ENCODE assay signal across 10 cellular contexts in the genomic region with DNA sequence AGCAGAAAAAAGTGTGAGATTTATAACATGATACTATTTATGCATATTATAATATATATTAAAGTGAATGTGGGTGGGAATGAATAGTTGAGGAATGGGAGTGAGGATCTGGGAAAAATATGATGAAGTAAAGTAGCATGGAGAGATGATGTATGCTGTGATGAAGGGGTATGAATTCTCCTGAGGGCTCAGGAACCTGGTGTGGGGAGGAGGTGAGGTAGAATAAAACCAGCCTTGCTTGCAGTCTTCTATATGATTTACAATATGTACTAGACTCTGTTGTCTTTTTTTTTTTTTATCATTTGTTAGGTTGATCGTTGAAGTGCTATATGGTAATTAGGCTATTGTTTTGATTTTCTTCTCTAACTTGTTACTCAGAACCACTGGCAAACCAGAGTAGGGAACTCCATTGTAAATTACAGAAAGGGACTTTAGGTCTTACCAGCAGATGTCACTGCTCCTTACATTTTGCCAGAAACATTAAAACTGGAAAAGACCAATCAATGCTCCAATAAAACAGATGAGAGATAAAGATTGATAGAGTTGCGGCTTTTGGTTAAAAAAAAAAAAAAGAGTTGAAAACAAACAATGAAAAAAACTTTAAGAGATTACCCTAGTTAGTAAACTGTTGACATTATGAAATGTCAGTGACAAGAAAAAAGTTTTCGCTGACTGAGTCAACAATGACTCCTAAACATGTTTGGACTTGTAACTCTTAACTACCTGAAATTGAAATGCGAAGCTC. TPM values are rescaled to one million over a fixed set of nuclear protein-coding genes. Genes with fewer than 3 reads are reported as not detected.
DNase-seq lines count a peak whose midpoint lies in the region; ATAC-seq and TF ChIP-seq lines count a peak whose summit lies in the region.
"Had no signal": no experiment of that assay in that cellular context is flagged by ENCODE, and none has a peak within 500 bp of the region (broad histone marks: within the 10 kb centered on the region; RNA-seq: fewer than 3 reads in every experiment).

No MANE protein-coding gene starts in this region.

- no peaks in the 10 kb centered on the region for H3K79me2 ChIP-seq in KMS-11 (ENCODE audit: insufficient read depth, low read depth)
- H3K79me2 ChIP-seq in hepatocyte = no peaks in the 10 kb centered on the region

- no peaks in the 10 kb centered on the region for H3K27me3 Mint-ChIP-seq in activated T-helper 17 cell treated with anti-CD3 and anti-CD28 coated beads, Interleukin-2, amount 50 U/mL, for 72 hours
- no peaks in the 10 kb centered on the region for H3K27me3 Mint-ChIP-seq in Calu3 (ENCODE audit: unreplicated experiment)

- H3K9ac ChIP-seq in KMS-11 = no peak overlapping the region

- H2AFZ ChIP-seq in KMS-11 (ENCODE audit: low read depth) (no peak overlapping the region), hepatocyte (no peak overlapping the region)

- H3K27ac Mint-ChIP-seq in activated T-helper 17 cell treated with anti-CD3 and anti-CD28 coated beads, Interleukin-2, amount 50 U/mL, for 72 hours = no peak overlapping the region
- H3K27ac Mint-ChIP-seq in Calu3 (ENCODE audit: unreplicated experiment) = no peak overlapping the region

- H3K4me2 ChIP-seq in KMS-11 = no peak overlapping the region
- H3K4me2 ChIP-seq in hepatocyte = peak overlapping the region; percentile 36

- DNase-seq in Daoy (ENCODE audit: low read depth) = peak; percentile 14
- DNase-seq in hepatocyte (ENCODE audit: low spot score) = peak; percentile 31
- DNase-seq in stromal cell of bone marrow (ENCODE audit: low read depth) = peak; percentile 27
- DNase-seq in Calu3 = no peak
- no peak for DNase-seq in NCI-H187 treated with DMSO at 0.1 percent for 48 hours (lab: John Stamatoyannopoulos, UW)

- H3K4me3 ChIP-seq in KMS-11 (IDR thresholded peaks at IDR 0.05; ENCODE audit: insufficient read depth, low read depth, low read length) = no peak overlapping the region
- H3K4me3 ChIP-seq in hepatocyte = no peak overlapping the region
- H3K4me3 ChIP-seq: SJSA1 had no signal

- H3K4me3 Mint-ChIP-seq in activated T-helper 17 cell treated with anti-CD3 and anti-CD28 coated beads, Interleukin-2, amount 50 U/mL, for 72 hours = no peak overlapping the region
- H3K4me3 Mint-ChIP-seq in Calu3 (ENCODE audit: low read depth, unreplicated experiment) = no peak overlapping the region

- H3K27ac ChIP-seq in KMS-11 = no peak overlapping the region
- H3K27ac ChIP-seq in hepatocyte = no peak overlapping the region
- H3K27ac ChIP-seq: neutrophil, SJSA1 had no signal

- H3K4me1 ChIP-seq in KMS-11 (ENCODE audit: low read depth, poor library complexity, severe bottlenecking) (peaks cover 9% of the 10 kb centered on the region), hepatocyte (ENCODE audit: insufficient read depth) (peaks cover 4% of the 10 kb centered on the region)

- TF ChIP-seq CTCF in KMS-11 (conservative IDR thresholded peaks at IDR 0.05; ENCODE audit: low read depth, low read length) = peak; percentile 53
- peak; percentile 67 for TF ChIP-seq CTCF in hepatocyte (IDR thresholded peaks at IDR 0.05; ENCODE audit: poor library complexity)
- no peak for TF ChIP-seq CTCF in Calu3 (IDR thresholded peaks at IDR 0.05; ENCODE audit: unreplicated experiment)

- peak; percentile 47 for ATAC-seq in activated T-helper 17 cell treated with anti-CD3 and anti-CD28 coated beads, Interleukin-2, amount 50 U/mL, for 72 hours (replicated peaks)
- ATAC-seq in HG02678 (IDR thresholded peaks at IDR 0.05; ENCODE audit: unreplicated experiment) = no peak

- H4K20me1 ChIP-seq in KMS-11 (ENCODE audit: insufficient read depth) (no peaks in the 10 kb centered on the region), hepatocyte (ENCODE audit: insufficient read depth, poor library complexity, severe bottlenecking) (no peaks in the 10 kb centered on the region)

- no peaks in the 10 kb centered on the region for H3K27me3 ChIP-seq in KMS-11 (ENCODE audit: insufficient read depth, low read depth)
- no peaks in the 10 kb centered on the region for H3K27me3 ChIP-seq in hepatocyte
- H3K27me3 ChIP-seq: neutrophil, SJSA1 had no signal

- no peaks in the 10 kb centered on the region for H3K9me3 Mint-ChIP-seq in activated T-helper 17 cell treated with anti-CD3 and anti-CD28 coated beads, Interleukin-2, amount 50 U/mL, for 72 hours
- H3K9me3 Mint-ChIP-seq in Calu3 (ENCODE audit: low read depth, unreplicated experiment) = no peaks in the 10 kb centered on the region

- intact Hi-C loops in Calu3 (cut with micrococcal nuclease; ENCODE audit: unreplicated experiment) = loop anchor here (1.0 to 5.0 kb wide), 2 partner anchors 173 to 262 kb away; no protein-coding TSS in a partner anchor

- no peaks in the 10 kb centered on the region for H3K36me3 Mint-ChIP-seq in activated T-helper 17 cell treated with anti-CD3 and anti-CD28 coated beads, Interleukin-2, amount 50 U/mL, for 72 hours (ENCODE audit: low read depth)
- no peaks in the 10 kb centered on the region for H3K36me3 Mint-ChIP-seq in Calu3 (ENCODE audit: insufficient read depth, unreplicated experiment)

- 27% methylated on average over 4 of the region's 4 CpGs for WGBS in hepatocyte (ENCODE audit: low lambda C conversion rate, missing lambda C conversion rate)

- CTCF ChIA-PET in Calu3 (lab: Charles Lee) = interaction anchor here (0.7 to 2.2 kb wide), 3 partner anchors 22 to 177 kb away, joined by 3 to 9 read pairs (median 6); no protein-coding TSS in a partner anchor

- no peaks in the 10 kb centered on the region for H3K36me3 ChIP-seq in KMS-11 (ENCODE audit: insufficient read depth)
- no peaks in the 10 kb centered on the region for H3K36me3 ChIP-seq in hepatocyte (replicated peaks; ENCODE audit: insufficient read depth, low read depth)
- H3K36me3 ChIP-seq: neutrophil, SJSA1 had no signal

- H3K4me1 Mint-ChIP-seq in activated T-helper 17 cell treated with anti-CD3 and anti-CD28 coated beads, Interleukin-2, amount 50 U/mL, for 72 hours = no peaks in the 10 kb centered on the region
- H3K4me1 Mint-ChIP-seq in Calu3 (ENCODE audit: low read depth, unreplicated experiment) = no peaks in the 10 kb centered on the region

- H3K9me3 ChIP-seq in hepatocyte (ENCODE audit: low read depth) = no peaks in the 10 kb centered on the region
- H3K9me3 ChIP-seq: neutrophil, SJSA1 had no signal

- H3K9me2 ChIP-seq in hepatocyte (replicated peaks; ENCODE audit: insufficient read depth) = no peaks in the 10 kb centered on the region

- BruUV-seq in Calu3 (replicated peaks; lab: Mats Ljungman, UMichigan) = no TSS peak

RNA-seq across cellular contexts. Expression of gene ATL1, which starts 39.9 kb away (rescaled TPM):
- total RNA-seq in Daoy (2014; rRNA removed; shearing (Covaris generic)) = 5.7 and 5.9 TPM in 2 replicates
- total RNA-seq in activated T-helper 17 cell treated with anti-CD3 and anti-CD28 coated beads, Interleukin-2, amount 50 U/mL, for 72 hours = 1 to 10 TPM; 1.4 to 1.8 TPM
- total RNA-seq in hepatocyte = 5.1 and 6.0 TPM in 2 replicates
- polyA plus RNA-seq in hepatocyte = 4.3 and 4.7 TPM in 2 replicates
- 3.1 and 4.9 TPM in 2 replicates for total RNA-seq in Calu3 (2022)

Comparison
In these comparisons a context has a peak if more than half of its experiments do, and no peak if none do; other contexts are left out.
1. DNase-seq: peak in Daoy (single experiment), hepatocyte (single experiment) and stromal cell of bone marrow (single experiment); none in Calu3 (single experiment) and NCI-H187 treated with DMSO at 0.1 percent for 48 hours (single experiment).